Comparison of ENCODE assay signal across 1 cellular context in the genomic region with DNA sequence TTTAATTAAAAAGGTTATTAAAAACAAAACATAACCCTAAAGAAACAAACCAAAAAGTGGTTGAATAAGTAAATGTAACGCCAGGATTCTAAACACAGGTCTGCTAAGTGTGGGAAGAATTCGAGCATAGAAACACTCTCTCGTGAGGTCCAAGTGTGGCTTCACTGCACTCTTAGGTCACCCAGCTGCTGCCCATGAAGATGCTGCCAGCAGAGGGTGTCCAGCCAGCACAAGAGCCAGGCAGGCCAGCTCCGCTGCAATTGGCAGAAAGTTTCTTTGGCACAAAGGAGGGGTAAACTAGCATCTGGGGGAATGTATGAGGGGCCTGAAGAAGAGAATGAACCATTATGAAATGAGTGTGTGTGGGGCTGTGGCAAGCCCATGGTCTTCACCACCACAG.
TF ChIP-seq lines count a peak whose summit lies in the region.

No MANE protein-coding gene starts in this region.

TF ChIP-seq in SK-N-SH treated with all-trans-retinoic acid at 6 μM for 48 hours, 23 proteins besides CTCF, POLR2A, EP300 and RAD21 (continued from another document):
- no peak for TF ChIP-seq ARNTL (CRISPR knock-in tag; IDR thresholded peaks at IDR 0.05; ENCODE audit: borderline replicate concordance, low read depth)
- TF ChIP-seq ZFP3 (CRISPR knock-in tag; IDR thresholded peaks at IDR 0.05): no peak
- TF ChIP-seq, protein P1, sequence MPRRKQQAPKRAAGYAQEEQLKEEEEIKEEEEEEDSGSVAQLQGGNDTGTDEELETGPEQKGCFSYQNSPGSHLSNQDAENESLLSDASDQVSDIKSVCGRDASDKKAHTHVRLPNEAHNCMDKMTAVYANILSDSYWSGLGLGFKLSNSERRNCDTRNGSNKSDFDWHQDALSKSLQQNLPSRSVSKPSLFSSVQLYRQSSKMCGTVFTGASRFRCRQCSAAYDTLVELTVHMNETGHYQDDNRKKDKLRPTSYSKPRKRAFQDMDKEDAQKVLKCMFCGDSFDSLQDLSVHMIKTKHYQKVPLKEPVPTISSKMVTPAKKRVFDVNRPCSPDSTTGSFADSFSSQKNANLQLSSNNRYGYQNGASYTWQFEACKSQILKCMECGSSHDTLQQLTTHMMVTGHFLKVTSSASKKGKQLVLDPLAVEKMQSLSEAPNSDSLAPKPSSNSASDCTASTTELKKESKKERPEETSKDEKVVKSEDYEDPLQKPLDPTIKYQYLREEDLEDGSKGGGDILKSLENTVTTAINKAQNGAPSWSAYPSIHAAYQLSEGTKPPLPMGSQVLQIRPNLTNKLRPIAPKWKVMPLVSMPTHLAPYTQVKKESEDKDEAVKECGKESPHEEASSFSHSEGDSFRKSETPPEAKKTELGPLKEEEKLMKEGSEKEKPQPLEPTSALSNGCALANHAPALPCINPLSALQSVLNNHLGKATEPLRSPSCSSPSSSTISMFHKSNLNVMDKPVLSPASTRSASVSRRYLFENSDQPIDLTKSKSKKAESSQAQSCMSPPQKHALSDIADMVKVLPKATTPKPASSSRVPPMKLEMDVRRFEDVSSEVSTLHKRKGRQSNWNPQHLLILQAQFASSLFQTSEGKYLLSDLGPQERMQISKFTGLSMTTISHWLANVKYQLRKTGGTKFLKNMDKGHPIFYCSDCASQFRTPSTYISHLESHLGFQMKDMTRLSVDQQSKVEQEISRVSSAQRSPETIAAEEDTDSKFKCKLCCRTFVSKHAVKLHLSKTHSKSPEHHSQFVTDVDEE (CRISPR knock-in tag; IDR thresholded peaks at IDR 0.05): no peak
- TF ChIP-seq CSDC2 (CRISPR knock-in tag; IDR thresholded peaks at IDR 0.05): no peak
- no peak for TF ChIP-seq RARB (CRISPR knock-in tag; IDR thresholded peaks at IDR 0.05)
- TF ChIP-seq ZC3H10 (CRISPR knock-in tag; IDR thresholded peaks at IDR 0.05): no peak
